11 cellular contexts compared by ENCODE assay signal in genomic region chr11:26522912-26523610, GRCh38. TPM values are rescaled to one million over a fixed set of nuclear protein-coding genes. Genes with fewer than 3 reads are reported as not detected.
DNase-seq lines count a peak whose midpoint lies in the region; ATAC-seq lines count a peak whose summit lies in the region.
"Had no signal": no experiment of that assay in that cellular context is flagged by ENCODE, and none has a peak within 500 bp of the region (broad histone marks: within the 10 kb centered on the region; RNA-seq: fewer than 3 reads in every experiment).

No MANE protein-coding gene starts in this region.

- peaks cover 4% of the 10 kb centered on the region for H3K9me3 Mint-ChIP-seq in T-helper 2 cell treated with Interferon-gamma antibody and Interleukin-4, amounts not matched to agents 5 μg/mL and 100 μg/mL, for 36 hours

- peak overlapping the region; percentile 20 for H3K4me3 ChIP-seq in iPS-15b (ENCODE audit: low read depth, low read length)

- no peak overlapping the region for H3K4me3 Mint-ChIP-seq in T-helper 2 cell treated with Interferon-gamma antibody and Interleukin-4, amounts not matched to agents 5 μg/mL and 100 μg/mL, for 36 hours

- ATAC-seq in HG02885 (IDR thresholded peaks at IDR 0.05; ENCODE audit: poor library complexity, unreplicated experiment) (peak; percentile 65), HG02870 (IDR thresholded peaks at IDR 0.05; ENCODE audit: unreplicated experiment) (no peak)
- ATAC-seq: left cardiac atrium had no signal

- no peaks in the 10 kb centered on the region for H3K36me3 Mint-ChIP-seq in T-helper 2 cell treated with Interferon-gamma antibody and Interleukin-4, amounts not matched to agents 5 μg/mL and 100 μg/mL, for 36 hours (ENCODE audit: low read depth)

- no peaks in the 10 kb centered on the region for H3K36me3 ChIP-seq in iPS-15b (ENCODE audit: control insufficient read depth, insufficient read depth, low read length)

- H3K9ac ChIP-seq in iPS-15b (ENCODE audit: low read depth, low read length) = no peak overlapping the region

- peaks cover 2% of the 10 kb centered on the region for H3K4me1 ChIP-seq in iPS-15b (ENCODE audit: control insufficient read depth, insufficient read depth, low read length)

- peaks cover 6% of the 10 kb centered on the region for H3K27me3 ChIP-seq in iPS-15b (ENCODE audit: control insufficient read depth, insufficient read depth, low read length)

- H3K27ac Mint-ChIP-seq in T-helper 2 cell treated with Interferon-gamma antibody and Interleukin-4, amounts not matched to agents 5 μg/mL and 100 μg/mL, for 36 hours = no peak overlapping the region

- H3K27me3 Mint-ChIP-seq in T-helper 2 cell treated with Interferon-gamma antibody and Interleukin-4, amounts not matched to agents 5 μg/mL and 100 μg/mL, for 36 hours (ENCODE audit: low read depth) = no peaks in the 10 kb centered on the region

- DNase-seq in DMS53 treated with DMSO at 0.1 percent for 48 hours (lab: John Stamatoyannopoulos, UW; ENCODE audit: unreplicated experiment) = peak; percentile 17
- DNase-seq in RPMI7951 (ENCODE audit: low read depth) = peak; percentile 42
- DNase-seq in OCI-M2 (lab: John Stamatoyannopoulos, UW; ENCODE audit: unreplicated experiment) = no peak
- DNase-seq in T-helper 2 cell treated with Interferon-gamma antibody and Interleukin-4, amounts not matched to agents 5 μg/mL and 100 μg/mL, for 36 hours (ENCODE audit: low spot score) = no peak
- DNase-seq in T-helper 1 cell = no peak
- DNase-seq: activated T-cell treated with anti-CD3 and anti-CD28 coated beads, Interleukin-2, amount 50 U/mL, for 48 hours; left cardiac atrium; NCI-H2107 had no signal

- H3K9me3 ChIP-seq in iPS-15b (ENCODE audit: control insufficient read depth, insufficient read depth, low read length) = no peaks in the 10 kb centered on the region

- no peaks in the 10 kb centered on the region for H3K4me1 Mint-ChIP-seq in T-helper 2 cell treated with Interferon-gamma antibody and Interleukin-4, amounts not matched to agents 5 μg/mL and 100 μg/mL, for 36 hours (ENCODE audit: low read depth)

RNA-seq across cellular contexts. Expression of gene MUC15, which starts 49.0 kb away (rescaled TPM):
- 21.5 and 32.3 TPM in 2 replicates for total RNA-seq in RPMI7951 (2014; rRNA removed; shearing (Covaris generic))
- total RNA-seq: left cardiac atrium had no signal

Comparison
In these comparisons a context has a peak if more than half of its experiments do, and no peak if none do; other contexts are left out.
1. DNase-seq: peak in DMS53 treated with DMSO at 0.1 percent for 48 hours (single experiment) and RPMI7951 (single experiment); none in OCI-M2 (single experiment), T-helper 2 cell treated with Interferon-gamma antibody and Interleukin-4, amounts not matched to agents 5 μg/mL and 100 μg/mL, for 36 hours (single experiment) and T-helper 1 cell (0 of 5).